Comparison of ENCODE assay signal across 1 cellular context in genomic region chr3:15858547-15859506, GRCh38.
TF ChIP-seq lines count a peak whose summit lies in the region.

No MANE protein-coding gene starts in this region.

TF ChIP-seq in HEK293, 187 proteins besides CTCF, POLR2A, EP300 and RAD21 (continued from another document):
- no peak for TF ChIP-seq ZNF416 (tag by site-specific recombination; IDR thresholded peaks at IDR 0.05)
- no peak for TF ChIP-seq ZNF214 (tag by site-specific recombination; IDR thresholded peaks at IDR 0.05; ENCODE audit: borderline replicate concordance)
- TF ChIP-seq ZNF692 (tag by site-specific recombination; IDR thresholded peaks at IDR 0.05) = no peak
- peak; percentile 21; the same call in 1 of the 2 replicates for TF ChIP-seq ZNF76 (tag by site-specific recombination; IDR thresholded peaks at IDR 0.05; ENCODE audit: borderline replicate concordance, low read depth)
- TF ChIP-seq SCRT2 (tag by site-specific recombination; IDR thresholded peaks at IDR 0.05) = peak; percentile 98
- peak; percentile 56 for TF ChIP-seq ZFHX2 (tag by site-specific recombination; conservative IDR thresholded peaks at IDR 0.05)
- no peak for TF ChIP-seq ZNF157 (tag by site-specific recombination; IDR thresholded peaks at IDR 0.05)
- no peak for TF ChIP-seq ZNF132 (tag by site-specific recombination; IDR thresholded peaks at IDR 0.05; ENCODE audit: borderline replicate concordance)
- no peak for TF ChIP-seq ZNF423 (tag by site-specific recombination; IDR thresholded peaks at IDR 0.05)
- TF ChIP-seq ZNF292 (tag by site-specific recombination; IDR thresholded peaks at IDR 0.05; ENCODE audit: borderline replicate concordance, low read depth) = no peak
- 0 out of 2 replicates have a peak, but pooled peaks have one; percentile 42 for TF ChIP-seq MYNN (tag by site-specific recombination; IDR thresholded peaks at IDR 0.05; ENCODE audit: borderline replicate concordance)
- TF ChIP-seq KLF8 (tag by site-specific recombination; IDR thresholded peaks at IDR 0.05) = peak; percentile 30; the same call in 1 of the 2 replicates
- TF ChIP-seq, protein P1, sequence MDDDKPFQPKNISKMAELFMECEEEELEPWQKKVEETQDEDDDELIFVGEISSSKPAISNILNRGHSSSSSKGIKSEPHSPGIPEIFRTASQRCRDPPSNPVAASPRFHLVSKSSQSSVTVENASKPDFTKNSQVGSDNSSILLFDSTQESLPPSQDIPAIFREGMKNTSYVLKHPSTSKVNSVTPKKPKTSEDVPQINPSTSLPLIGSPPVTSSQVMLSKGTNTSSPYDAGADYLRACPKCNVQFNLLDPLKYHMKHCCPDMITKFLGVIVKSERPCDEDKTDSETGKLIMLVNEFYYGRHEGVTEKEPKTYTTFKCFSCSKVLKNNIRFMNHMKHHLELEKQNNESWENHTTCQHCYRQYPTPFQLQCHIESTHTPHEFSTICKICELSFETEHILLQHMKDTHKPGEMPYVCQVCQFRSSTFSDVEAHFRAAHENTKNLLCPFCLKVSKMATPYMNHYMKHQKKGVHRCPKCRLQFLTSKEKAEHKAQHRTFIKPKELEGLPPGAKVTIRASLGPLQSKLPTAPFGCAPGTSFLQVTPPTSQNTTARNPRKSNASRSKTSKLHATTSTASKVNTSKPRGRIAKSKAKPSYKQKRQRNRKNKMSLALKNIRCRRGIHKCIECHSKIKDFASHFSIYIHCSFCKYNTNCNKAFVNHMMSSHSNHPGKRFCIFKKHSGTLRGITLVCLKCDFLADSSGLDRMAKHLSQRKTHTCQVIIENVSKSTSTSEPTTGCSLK (tag by site-specific recombination; IDR thresholded peaks at IDR 0.05) = no peak
- TF ChIP-seq ZNF302 (tag by site-specific recombination; IDR thresholded peaks at IDR 0.05; ENCODE audit: low read depth) = no peak
- no peak for TF ChIP-seq ZNF133 (tag by site-specific recombination; IDR thresholded peaks at IDR 0.05)
- TF ChIP-seq ZNF830 (tag by site-specific recombination; IDR thresholded peaks at IDR 0.05; ENCODE audit: low read depth) = no peak
- no peak for TF ChIP-seq ZNF266 (tag by site-specific recombination; IDR thresholded peaks at IDR 0.05; ENCODE audit: low read depth)
- TF ChIP-seq YY2 (tag by site-specific recombination; IDR thresholded peaks at IDR 0.05) = no peak
- TF ChIP-seq ZBTB20 (tag by site-specific recombination; IDR thresholded peaks at IDR 0.05) = peak; percentile 82
TF ChIP-seq in HEK293: peak in this region for 26.
